1 cellular context compared by ENCODE assay signal in genomic region chr16:87017388-87018012, GRCh38.
A peak's percentile ranks its signal among the peaks of the same experiment; 100 is the strongest.
TF ChIP-seq lines count a peak whose summit lies in the region.

No MANE protein-coding gene starts in this region.

TF ChIP-seq in HEK293, 187 proteins besides CTCF, POLR2A, EP300 and RAD21 (continued from another document):
- TF ChIP-seq YY2 (tag by site-specific recombination; IDR thresholded peaks at IDR 0.05) (no peak), PRDM10 (tag by site-specific recombination; IDR thresholded peaks at IDR 0.05) (peak; percentile 76), KLF8 (tag by site-specific recombination; IDR thresholded peaks at IDR 0.05) (no peak), KLF16 (tag by site-specific recombination; IDR thresholded peaks at IDR 0.05) (no peak), ZBTB7A (tag by site-specific recombination; IDR thresholded peaks at IDR 0.05; ENCODE audit: low read depth) (no peak), ZNF341 (tag by site-specific recombination; IDR thresholded peaks at IDR 0.05; ENCODE audit: low read depth) (no peak), MZF1 (tag by site-specific recombination; IDR thresholded peaks at IDR 0.05; ENCODE audit: borderline replicate concordance) (no peak), ZNF354C (tag by site-specific recombination; IDR thresholded peaks at IDR 0.05; ENCODE audit: borderline replicate concordance, low read depth) (no peak), PATZ1 (tag by site-specific recombination; IDR thresholded peaks at IDR 0.05) (no peak), ZNF629 (tag by site-specific recombination; IDR thresholded peaks at IDR 0.05) (peak; percentile 60), ZNF311 (tag by site-specific recombination; IDR thresholded peaks at IDR 0.05; ENCODE audit: borderline replicate concordance) (no peak), ZBTB48 (tag by site-specific recombination; IDR thresholded peaks at IDR 0.05) (no peak), ZNF112 (tag by site-specific recombination; IDR thresholded peaks at IDR 0.05) (no peak), ZNF692 (tag by site-specific recombination; IDR thresholded peaks at IDR 0.05) (no peak), ZSCAN5A (tag by site-specific recombination; IDR thresholded peaks at IDR 0.05) (no peak), ZNF366 (tag by site-specific recombination; conservative IDR thresholded peaks at IDR 0.05) (0 out of 2 replicates have a peak, but pooled peaks have one; percentile 32), ZNF416 (tag by site-specific recombination; IDR thresholded peaks at IDR 0.05) (no peak), ZNF449 (tag by site-specific recombination; IDR thresholded peaks at IDR 0.05) (no peak), ZNF121 (tag by site-specific recombination; IDR thresholded peaks at IDR 0.05) (no peak), SP3 (tag by site-specific recombination; IDR thresholded peaks at IDR 0.05) (no peak), ZBTB21 (tag by site-specific recombination; IDR thresholded peaks at IDR 0.05) (peak; percentile 53; the same call in 1 of the 2 replicates), BCL11A (tag by site-specific recombination; IDR thresholded peaks at IDR 0.05; ENCODE audit: low read depth) (no peak), HOXD13 (CRISPR knock-in tag; IDR thresholded peaks at IDR 0.05; ENCODE audit: borderline replicate concordance) (no peak), ZFHX2 (tag by site-specific recombination; conservative IDR thresholded peaks at IDR 0.05) (peak; percentile 41), KLF1 (tag by site-specific recombination; IDR thresholded peaks at IDR 0.05) (no peak), ZNF221 (tag by site-specific recombination; IDR thresholded peaks at IDR 0.05; ENCODE audit: borderline replicate concordance) (no peak)
